29 cellular contexts compared by ENCODE assay signal in the genomic region with DNA sequence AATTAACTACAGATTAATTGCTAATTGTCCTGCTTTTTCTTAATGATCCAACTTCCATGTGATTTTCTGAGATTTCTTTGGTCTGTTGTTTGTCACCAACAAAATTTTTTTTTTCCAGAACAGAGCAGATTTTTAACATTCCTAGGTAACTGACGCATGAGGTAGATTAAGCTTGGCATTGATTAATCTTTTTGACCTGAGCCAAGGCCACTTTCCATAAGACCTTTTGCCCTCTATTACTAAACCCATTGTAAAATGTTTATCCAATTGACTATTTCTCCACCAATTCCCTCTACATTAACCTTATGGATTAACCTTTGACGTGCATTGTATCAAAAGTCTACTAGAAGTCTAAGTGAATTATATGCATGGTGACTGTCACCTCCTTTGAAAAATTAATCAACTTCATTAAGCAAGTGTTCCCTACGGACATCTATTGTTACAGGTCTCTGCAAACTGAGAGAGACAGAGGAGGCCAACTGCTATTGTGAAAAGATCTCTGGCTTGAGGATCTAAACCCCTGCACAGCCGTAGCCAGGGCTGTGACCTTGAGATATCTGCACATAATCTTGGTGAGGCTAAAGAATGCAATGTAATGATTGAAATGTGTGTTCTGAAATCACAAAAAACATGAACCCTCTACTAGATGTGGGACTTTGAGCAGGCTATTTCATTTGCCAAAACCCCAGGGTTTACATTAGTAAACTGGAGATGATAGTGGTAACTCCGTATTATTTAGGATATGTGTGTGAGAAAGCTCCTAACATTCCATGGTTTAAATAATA.
"Had no signal": no experiment of that assay in that cellular context is flagged by ENCODE, and none has a peak within 500 bp of the region (broad histone marks: within the 10 kb centered on the region; RNA-seq: fewer than 3 reads in every experiment).

No MANE protein-coding gene starts in this region.

- FAIRE-seq: bronchial epithelial cell, frontal cortex, islet of Langerhans, urothelium cell line had no signal

- H3K4me3 ChIP-seq: esophagus squamous epithelium, right atrium auricular region, thoracic aorta had no signal

- H3K27me3 ChIP-seq: esophagus squamous epithelium, neutrophil, right atrium auricular region had no signal

- H3K4me1 ChIP-seq: esophagus squamous epithelium, right atrium auricular region had no signal

- DNase-seq: activated CD4-positive, alpha-beta memory T cell treated with anti-CD3 and anti-CD28 coated beads for 36 hours; activated CD4-positive, alpha-beta T cell treated with anti-CD3 and anti-CD28 coated beads for 48 hours; activated CD8-positive, alpha-beta memory T cell treated with anti-CD3 and anti-CD28 coated beads, Interleukin-2, amount 50 U/mL, for 48 hours; activated gamma-delta T cell; activated naive CD4-positive, alpha-beta T cell treated with anti-CD3 and anti-CD28 coated beads, Interleukin-2, amount 10 ng/mL, durations not matched to agents 7 days and 5 days; activated naive CD8-positive, alpha-beta T cell treated with anti-CD3 and anti-CD28 coated beads, Interleukin-2, amount 10 ng/mL, durations not matched to agents 7 days and 5 days; activated T-cell treated with anti-CD3 and anti-CD28 coated beads, Interleukin-2, amount 50 U/mL, for 24 hours; amniotic stem cell; dermis blood vessel endothelial cell; effector CD4-positive, alpha-beta T cell; esophagus squamous epithelium; glutamatergic neuron; left ventricle myocardium superior; mammary epithelial cell; naive B cell; nephron progenitor cell; stimulated activated CD4-positive, alpha-beta T cell treated with anti-CD3 and anti-CD28 coated beads, Interleukin-2, amount 100 ng/mL, for 48 hours; stimulated activated naive CD8-positive, alpha-beta T cell treated with anti-CD3 and anti-CD28 coated beads, Interleukin-15, Interleukin-2, amounts not matched to agents 100 U/mL and 50 U/mL, for 24 hours; T-helper 1 cell; trophoblast cell; WERI-Rb-1 had no signal

- H3K27ac ChIP-seq: esophagus squamous epithelium, neutrophil, right atrium auricular region, thoracic aorta, WERI-Rb-1 had no signal

- ATAC-seq: activated CD4-positive, CD25-positive, alpha-beta regulatory T cell treated with anti-CD3 and anti-CD28 coated beads, Interleukin-2, amount 50 U/mL, for 24 hours; left ventricle myocardium superior; stimulated activated naive CD8-positive, alpha-beta T cell treated with anti-CD3 and anti-CD28 coated beads, Interleukin-15, Interleukin-2, amounts not matched to agents 100 U/mL and 50 U/mL, for 24 hours had no signal

- H3K36me3 ChIP-seq: esophagus squamous epithelium, neutrophil, right atrium auricular region, thoracic aorta, WERI-Rb-1 had no signal

- H3K9me3 ChIP-seq: esophagus squamous epithelium, neutrophil, right atrium auricular region, thoracic aorta had no signal
